ENCODE assay signal across 15 cellular contexts in the genomic region with DNA sequence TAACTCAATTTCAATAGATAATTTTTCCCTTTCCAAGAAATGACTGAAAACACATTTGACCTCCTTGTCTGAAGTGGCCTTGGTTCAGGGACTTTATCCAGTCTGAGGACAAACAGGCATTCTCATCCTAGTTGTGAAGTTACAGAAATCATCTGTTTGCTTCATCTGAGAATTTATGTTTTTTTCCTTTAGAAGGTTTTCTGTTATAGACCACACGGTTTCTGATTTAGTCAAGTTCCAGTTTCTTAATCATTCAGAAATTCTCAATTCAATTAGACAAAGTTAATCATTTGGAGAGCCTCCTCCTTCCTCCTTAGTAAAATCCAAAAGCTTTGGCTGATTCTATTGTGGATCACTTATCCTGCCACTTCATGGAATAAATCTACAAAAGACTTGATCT.
DNase-seq lines count a peak whose midpoint lies in the region; ATAC-seq and TF ChIP-seq lines count a peak whose summit lies in the region.
"Had no signal": no experiment of that assay in that cellular context is flagged by ENCODE, and none has a peak within 500 bp of the region (broad histone marks: within the 10 kb centered on the region; RNA-seq: fewer than 3 reads in every experiment).

No MANE protein-coding gene starts in this region.

- H3K79me2 ChIP-seq in osteoblast (ENCODE audit: insufficient read depth, low read length), result no peaks in the 10 kb centered on the region

- no peaks in the 10 kb centered on the region for H3K36me3 ChIP-seq in CD4-positive, alpha-beta memory T cell (ENCODE audit: insufficient read depth, low read length)
- no peaks in the 10 kb centered on the region for H3K36me3 ChIP-seq in osteoblast (ENCODE audit: insufficient read depth, low read length)
- H3K36me3 ChIP-seq in aorta (ENCODE audit: control insufficient read depth in 1 of 2, insufficient read depth in 2 of 2, low read length in 1 of 2), result no peaks in the 10 kb centered on the region

- no peaks in the 10 kb centered on the region for H3K9me3 ChIP-seq in CD4-positive, alpha-beta memory T cell (ENCODE audit: control insufficient read depth in 1 of 2, low read length in 2 of 2)
- H3K9me3 ChIP-seq in osteoblast (ENCODE audit: low read depth, low read length) (peaks cover 4% of the 10 kb centered on the region), aorta (ENCODE audit: control insufficient read depth, low read length) (no peaks in the 10 kb centered on the region)

- CTCF ChIA-PET in CD4-positive, alpha-beta memory T cell (lab: Charles Lee; ENCODE audit: partially characterized antibody), result interaction anchor here (1.9 kb wide), 1 partner anchor 10 kb away, joined by 4 read pairs; no protein-coding TSS in a partner anchor

- peak overlapping the region in 7 of 8 donors; percentile 44 to 81 (median 63) for H3K4me3 Mint-ChIP-seq in CD4-positive, alpha-beta memory T cell

- peaks cover 92% of the 10 kb centered on the region for H3K4me1 ChIP-seq in CD4-positive, alpha-beta memory T cell (ENCODE audit: insufficient read depth, low read length)
- H3K4me1 ChIP-seq in osteoblast (ENCODE audit: insufficient read depth, low read length) (peaks cover 12% of the 10 kb centered on the region), aorta (ENCODE audit: control insufficient read depth in 1 of 2, insufficient read depth in 2 of 2, low read length in 2 of 2) (peaks cover 4 to 9% of the 10 kb centered on the region in 2 donors)

- H3K4me3 ChIP-seq in CD4-positive, alpha-beta memory T cell (ENCODE audit: low read length in 2 of 2), result no peak overlapping the region
- H3K4me3 ChIP-seq in osteoblast (ENCODE audit: insufficient read depth, low read length) (no peak overlapping the region), aorta (ENCODE audit: low read length in 2 of 2) (no peak overlapping the region)
- H3K4me3 ChIP-seq: dorsolateral prefrontal cortex had no signal

- 69 to 73% methylated on average over 1 of the region's 1 CpG for WGBS in aorta, 2 donors

- POLR2A ChIA-PET in CD4-positive, alpha-beta memory T cell (lab: Charles Lee; ENCODE audit: partially characterized antibody), result no interaction called here

- H3K27me3 ChIP-seq in CD4-positive, alpha-beta memory T cell (ENCODE audit: insufficient read depth, low read length), result no peaks in the 10 kb centered on the region
- peaks cover 27% of the 10 kb centered on the region for H3K27me3 ChIP-seq in osteoblast (ENCODE audit: insufficient read depth, low read length)
- no peaks in the 10 kb centered on the region for H3K27me3 ChIP-seq in aorta (ENCODE audit: control insufficient read depth in 1 of 2, insufficient read depth in 2 of 2, low read length in 1 of 2)

- H3K9me3 Mint-ChIP-seq in CD4-positive, alpha-beta memory T cell, result peaks cover 0 to 5% (median 0%) of the 10 kb centered on the region in 8 donors

- ATAC-seq in GM19025 (IDR thresholded peaks at IDR 0.05; ENCODE audit: low read depth, unreplicated experiment) (peak; percentile 40), HG02798 (IDR thresholded peaks at IDR 0.05; ENCODE audit: poor library complexity, unreplicated experiment) (peak; percentile 44), HG03565 (IDR thresholded peaks at IDR 0.05; ENCODE audit: unreplicated experiment) (peak; percentile 39), Right ventricle myocardium superior (ENCODE audit: poor library complexity) (no peak), aorta (ENCODE audit: low FRiP score) (no peak)

- H3K27me3 Mint-ChIP-seq in CD4-positive, alpha-beta memory T cell, result no peaks in the 10 kb centered on the region

- H3K36me3 Mint-ChIP-seq in CD4-positive, alpha-beta memory T cell, result peaks cover 0 to 3% of the 10 kb centered on the region in 2 donors

- DNase-seq in CD4-positive, alpha-beta memory T cell, result no peak
- DNase-seq in Right ventricle myocardium superior (no peak), osteoblast (ENCODE audit: insufficient read length, low spot score, missing footprints) (no peak), aorta (no peak), NCI-H69 (lab: John Stamatoyannopoulos, UW) (no peak)
- DNase-seq: dorsolateral prefrontal cortex, GOT3, NCI-H1436 treated with DMSO at 0.1 percent for 48 hours, NCI-H526 treated with DMSO at 0.1 percent for 48 hours, T-helper 9 cell had no signal

- intact Hi-C loops in CD4-positive, alpha-beta memory T cell (cut with micrococcal nuclease), result no loop called here
- intact Hi-C loops in Right ventricle myocardium superior (cut with DNase I), result no loop called here
- intact Hi-C loops in aorta (cut with DNase I), result no loop called here

- H3K4me2 ChIP-seq in osteoblast (ENCODE audit: insufficient read depth, low read length), result no peak overlapping the region
- H3K4me2 ChIP-seq: KMS-11 had no signal

- no peak for TF ChIP-seq CTCF in osteoblast (IDR thresholded peaks at IDR 0.05; ENCODE audit: extremely low read depth, low read depth, low read length)

- no peak overlapping the region for H3K27ac ChIP-seq in CD4-positive, alpha-beta memory T cell (ENCODE audit: low read depth, low read length)
- H3K27ac ChIP-seq in osteoblast (ENCODE audit: low read depth, low read length), result no peak overlapping the region
- no peak overlapping the region for H3K27ac ChIP-seq in aorta (ENCODE audit: low read depth in 1 of 2, low read length in 2 of 2)
- H3K27ac ChIP-seq: dorsolateral prefrontal cortex, KMS-11, RWPE1 had no signal

- peaks cover 56 to 62% (median 61%) of the 10 kb centered on the region in 4 donors for H3K4me1 Mint-ChIP-seq in CD4-positive, alpha-beta memory T cell

- H4K20me1 ChIP-seq in osteoblast (ENCODE audit: insufficient read depth, low read length), result no peaks in the 10 kb centered on the region

- H3K27ac Mint-ChIP-seq in CD4-positive, alpha-beta memory T cell, result peak overlapping the region in 6 of 7 donors; percentile 25 to 88 (median 74)

- H2AFZ ChIP-seq in osteoblast (ENCODE audit: low read length), result no peak overlapping the region

Comparison
In these comparisons a context has a peak if more than half of its experiments do, and no peak if none do; other contexts are left out.
1. ATAC-seq: peak in GM19025 (single experiment), HG02798 (single experiment) and HG03565 (single experiment); none in Right ventricle myocardium superior (single experiment) and aorta (single experiment).